ENCODE assay signal across 12 cellular contexts in the genomic region with DNA sequence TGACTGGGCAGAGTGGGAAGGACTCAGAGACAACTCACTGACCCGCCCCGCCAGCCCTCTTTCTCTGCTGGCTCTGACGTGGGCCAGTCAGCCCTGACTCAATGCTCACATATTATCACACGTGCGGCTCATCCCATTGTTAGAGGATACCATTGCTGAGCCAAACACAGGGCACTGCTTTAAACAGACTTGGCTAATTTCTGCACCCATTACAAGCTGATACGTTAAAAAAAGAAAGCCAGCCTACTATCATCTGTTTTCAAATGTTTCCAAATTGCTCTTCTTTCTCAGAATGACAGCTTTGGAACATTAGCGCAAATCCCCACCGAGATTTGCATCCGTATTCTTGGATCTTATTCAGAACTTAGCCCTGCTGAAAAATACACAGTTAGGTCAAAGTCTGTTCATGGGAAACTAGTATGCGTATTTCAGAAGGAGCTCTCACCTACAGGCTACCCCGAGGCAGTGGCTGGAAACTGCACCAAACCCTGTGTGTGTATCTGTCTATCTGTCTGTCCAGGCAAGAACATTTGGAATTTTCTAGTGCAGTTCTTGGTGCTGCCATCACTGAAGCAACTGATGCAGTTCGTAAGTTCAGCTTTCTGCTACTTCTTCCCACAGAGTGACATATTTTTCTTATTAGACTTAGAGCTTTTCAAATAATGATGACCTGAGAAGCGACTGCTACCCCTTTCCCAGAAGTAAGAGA. TPM values are rescaled to one million over a fixed set of nuclear protein-coding genes. Genes with fewer than 3 reads are reported as not detected.
DNase-seq lines count a peak whose midpoint lies in the region; ATAC-seq, FAIRE-seq and TF ChIP-seq lines count a peak whose summit lies in the region.
"Had no signal": no experiment of that assay in that cellular context is flagged by ENCODE, and none has a peak within 500 bp of the region (broad histone marks: within the 10 kb centered on the region; RNA-seq: fewer than 3 reads in every experiment).

No MANE protein-coding gene starts in this region.

- H3K79me2 ChIP-seq in fibroblast of lung (ENCODE audit: control insufficient read depth, insufficient read depth, low read length), result peaks cover 5% of the 10 kb centered on the region

- ATAC-seq in pancreas (no peak), HG03354 (IDR thresholded peaks at IDR 0.05; ENCODE audit: poor library complexity, severe bottlenecking, unreplicated experiment) (no peak), HG03439 (IDR thresholded peaks at IDR 0.05; ENCODE audit: unreplicated experiment) (no peak)
- ATAC-seq: activated CD4-positive, alpha-beta T cell treated with anti-CD3 and anti-CD28 coated beads for 36 hours had no signal

- no peaks in the 10 kb centered on the region for H4K20me1 ChIP-seq in fibroblast of lung (ENCODE audit: control insufficient read depth, extremely low read depth, insufficient read depth, low read length)

- WGBS in pancreas, 2 donors, result 81 to 82% methylated on average over 13 of the region's 13 CpGs

- H3K27ac ChIP-seq in SJSA1 (peak overlapping the region; percentile 85), fibroblast of lung (ENCODE audit: insufficient read depth, low read length) (peak overlapping the region; percentile 79), pancreas (peak overlapping the region in 1 of 4 donors; percentile 17)

- H3K4me3 ChIP-seq in AG04449 (ENCODE audit: low read depth, low read length) (peak overlapping the region; percentile 18), SJSA1 (no peak overlapping the region), fibroblast of lung (replicated peaks in 1 of 4; ENCODE audit: control extremely low read depth in 1 of 4, insufficient read depth in 1 of 4, low read depth in 3 of 4, low read length in 4 of 4) (peak overlapping the region in 1 of 4 experiments; percentile 7), pancreas (no peak overlapping the region)

- peak overlapping the region; percentile 30 for H3K4me2 ChIP-seq in fibroblast of lung (ENCODE audit: extremely low read depth, insufficient read depth, low read length)

- FAIRE-seq in pancreas (lab: Jason Lieb, UNC), result no peak
- FAIRE-seq: islet of Langerhans had no signal

- TF ChIP-seq CTCF in AG04449 (IDR thresholded peaks at IDR 0.05; ENCODE audit: insufficient read depth, low read length, missing control alignments) (no peak), fibroblast of lung (conservative IDR thresholded peaks at IDR 0.05 in 1 of 2, IDR thresholded peaks at IDR 0.05 in 1 of 2; ENCODE audit: low read depth in 1 of 2, low read length in 2 of 2) (no peak), pancreas (IDR thresholded peaks at IDR 0.05) (no peak)

- intact Hi-C loops in pancreas (cut with DNase I), result no loop called here

- H3K36me3 ChIP-seq in SJSA1 (no peaks in the 10 kb centered on the region), fibroblast of lung (ENCODE audit: control insufficient read depth, insufficient read depth, low read length) (no peaks in the 10 kb centered on the region), pancreas (no peaks in the 10 kb centered on the region)

- no peak overlapping the region for H3K9ac ChIP-seq in fibroblast of lung (ENCODE audit: insufficient read depth, low read length)

- H3K9me3 ChIP-seq in SJSA1 (replicated peaks), result no peaks in the 10 kb centered on the region
- H3K9me3 ChIP-seq in fibroblast of lung (ENCODE audit: control insufficient read depth, insufficient read depth, low read depth, low read length), result no peaks in the 10 kb centered on the region
- no peaks in the 10 kb centered on the region for H3K9me3 ChIP-seq in pancreas

- POLR2A ChIA-PET in AG04449 (lab: Yijun Ruan, JAX), result no interaction called here

- DNase-seq in AG04449 (ENCODE audit: low read depth, low spot score), result peak; percentile 65
- peak; percentile 74 to 80 for DNase-seq in SJSA1 (ENCODE audit: low read depth in 1 of 2, low spot score in 2 of 2)
- peak; percentile 83 to 88 for DNase-seq in fibroblast of lung (ENCODE audit: low read depth in 2 of 2)
- DNase-seq in mucosa of gallbladder (ENCODE audit: low spot score), result peak; percentile 61
- DNase-seq in SW 1271 (lab: John Stamatoyannopoulos, UW), result no peak
- DNase-seq in pancreas, result no peak
- DNase-seq: ACHN; activated CD4-positive, alpha-beta T cell treated with anti-CD3 and anti-CD28 coated beads for 36 hours; GOT3 had no signal

- CTCF ChIA-PET in AG04449 (lab: Yijun Ruan, JAX), result interaction anchor here (1.0 to 2.6 kb wide), 4 partner anchors 9 to 38 kb away, joined by 3 to 11 read pairs (median 4); no protein-coding TSS in a partner anchor

- H3K27me3 ChIP-seq in SJSA1 (replicated peaks), result no peaks in the 10 kb centered on the region
- no peaks in the 10 kb centered on the region for H3K27me3 ChIP-seq in fibroblast of lung (ENCODE audit: control insufficient read depth, insufficient read depth, low read length)
- H3K27me3 ChIP-seq in pancreas, result no peaks in the 10 kb centered on the region

- H3K4me1 ChIP-seq in SJSA1 (replicated peaks) (peaks cover 57% of the 10 kb centered on the region), fibroblast of lung (ENCODE audit: control insufficient read depth, extremely low read depth, insufficient read depth, low read length) (peaks cover 18% of the 10 kb centered on the region), pancreas (peaks cover 0 to 10% (median 0%) of the 10 kb centered on the region in 3 donors)

- no peak overlapping the region for H2AFZ ChIP-seq in fibroblast of lung (ENCODE audit: low read length)

RNA-seq across cellular contexts. Expression of a gene that starts 32.8 kb away (rescaled TPM):
- 0.24 and 0.50 TPM in 2 replicates for total RNA-seq in SJSA1 (2014; rRNA removed; shearing (Covaris generic))
- total RNA-seq in fibroblast of lung (2.3 and 5.0 TPM in 2 replicates), mucosa of gallbladder (1.1 TPM), pancreas (1 to 10 TPM in 4 of 6 donors, under 1 TPM in 2; 0.72 to 3.1 (median 1.6) TPM)
- polyA plus RNA-seq in fibroblast of lung (0.20 and 0.22 TPM in 2 replicates), pancreas (under 1 TPM; 0.33 to 0.49 TPM)
- 0.21 and 0.28 TPM in 2 replicates for polyA plus RNA-seq in fibroblast of lung (2012)
- 0.16 TPM in 1 of 2 replicates, not detected in the other for polyA minus RNA-seq in fibroblast of lung (ENCODE audit: low replicate concordance)

Comparison
In these comparisons a context has a peak if more than half of its experiments do, and no peak if none do; other contexts are left out.
1. DNase-seq: peak in AG04449 (single experiment), SJSA1 (2 of 2), fibroblast of lung (2 of 2) and mucosa of gallbladder (single experiment); none in SW 1271 (0 of 2) and pancreas (0 of 6).